15 cellular contexts compared by ENCODE assay signal in the genomic region with DNA sequence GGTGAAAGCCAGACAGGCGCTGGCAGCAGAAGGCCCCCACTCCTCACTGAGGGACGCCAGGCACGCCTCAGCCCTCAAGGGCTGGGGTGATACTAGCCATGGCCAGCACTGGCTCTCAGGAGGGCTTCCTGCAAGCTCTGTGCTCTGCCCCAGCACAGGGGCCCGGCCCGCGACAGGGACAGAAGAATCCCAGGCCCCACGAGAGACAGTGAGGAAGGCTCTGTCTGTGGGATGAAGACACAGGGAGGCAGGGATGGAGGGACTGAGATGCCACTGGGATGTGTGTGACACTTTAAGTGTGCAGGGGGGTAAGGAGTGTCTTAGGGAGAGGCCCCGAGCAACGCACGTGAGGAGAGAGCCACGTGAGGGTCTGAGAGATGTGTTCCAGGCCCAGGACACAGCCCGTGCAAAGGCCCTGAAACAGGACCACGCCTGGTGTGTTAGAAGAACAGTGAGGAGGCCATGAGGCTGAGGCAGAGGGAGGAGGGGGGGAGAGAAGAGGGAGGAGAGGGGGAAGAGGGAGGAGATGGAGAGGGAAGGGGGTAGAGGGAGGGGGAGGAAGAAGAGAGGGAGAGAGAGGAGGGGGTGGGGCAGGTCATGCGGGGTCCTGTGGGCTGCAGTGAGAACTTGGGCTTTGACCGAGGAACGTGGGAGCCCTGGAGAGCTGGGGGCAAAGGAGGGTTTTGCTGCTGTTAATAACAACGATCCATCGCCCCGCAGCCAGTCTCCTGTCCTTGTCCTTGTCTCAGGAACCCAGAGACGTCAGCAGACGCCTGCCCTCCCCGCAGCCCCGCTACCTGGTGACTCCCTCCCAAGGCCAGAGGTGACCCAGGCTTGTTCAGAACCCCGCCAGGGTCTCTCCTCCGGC. TPM values are rescaled to one million over a fixed set of nuclear protein-coding genes. Genes with fewer than 3 reads are reported as not detected.
DNase-seq lines count a peak whose midpoint lies in the region; ATAC-seq and TF ChIP-seq lines count a peak whose summit lies in the region.
"Had no signal": no experiment of that assay in that cellular context is flagged by ENCODE, and none has a peak within 500 bp of the region (broad histone marks: within the 10 kb centered on the region; RNA-seq: fewer than 3 reads in every experiment).

No MANE protein-coding gene starts in this region.

- no peak overlapping the region for H3K9ac ChIP-seq in SK-N-MC (ENCODE audit: insufficient read length)

- no peaks in the 10 kb centered on the region for H3K9me3 ChIP-seq in SK-N-MC (ENCODE audit: low read depth, low read length)
- H3K9me3 ChIP-seq: A549, colonic mucosa had no signal

- 0 out of 2 replicates have a peak overlapping the region, but pooled peaks have one; percentile 50 for H3K27ac ChIP-seq in SK-N-MC
- H3K27ac ChIP-seq: A549, colonic mucosa had no signal

- ATAC-seq in HG02885 (IDR thresholded peaks at IDR 0.05; ENCODE audit: poor library complexity, unreplicated experiment): no peak
- ATAC-seq: activated CD4-positive, alpha-beta T cell treated with anti-CD3 and anti-CD28 coated beads for 36 hours had no signal

- peaks cover 15% of the 10 kb centered on the region for H3K36me3 Mint-ChIP-seq in neural crest cell (ENCODE audit: low read depth)

- peaks cover 5% of the 10 kb centered on the region for H3K4me1 Mint-ChIP-seq in neural crest cell

- H3K27me3 Mint-ChIP-seq in neural crest cell (ENCODE audit: low read depth): peaks cover 10% of the 10 kb centered on the region
- H3K27me3 Mint-ChIP-seq: activated CD4-positive, alpha-beta T cell treated with anti-CD3 and anti-CD28 coated beads for 36 hours had no signal

- H3K27ac Mint-ChIP-seq in neural crest cell (ENCODE audit: unreplicated experiment): peak overlapping the region; percentile 57
- H3K27ac Mint-ChIP-seq: activated CD4-positive, alpha-beta T cell treated with anti-CD3 and anti-CD28 coated beads for 36 hours had no signal

- TF ChIP-seq CTCF in neural crest cell (conservative IDR thresholded peaks at IDR 0.05): no peak

- DNase-seq in NCI-H82 (lab: John Stamatoyannopoulos, UW): peak; percentile 33
- DNase-seq in NCI-H82 treated with DMSO at 0.1 percent for 48 hours (lab: John Stamatoyannopoulos, UW; ENCODE audit: unreplicated experiment): no peak
- DNase-seq in SK-N-MC (ENCODE audit: low read depth, low spot score): no peak
- no peak for DNase-seq in neural crest cell (ENCODE audit: low read depth, low spot score)
- no peak for DNase-seq in stimulated activated CD4-positive, alpha-beta T cell treated with anti-CD3 and anti-CD28 coated beads, Interleukin-4, amount 100 ng/mL, for 4 hours
- DNase-seq: activated CD4-positive, alpha-beta T cell treated with anti-CD3 and anti-CD28 coated beads for 36 hours; activated naive CD4-positive, alpha-beta T cell treated with Interleukin-2 at 50 U/mL for 16 hours; colonic mucosa; DMS153; kidney; MV-4-11; NCI-H526 treated with DMSO at 0.1 percent for 48 hours; stimulated activated naive CD4-positive, alpha-beta T cell had no signal

- H3K9me3 Mint-ChIP-seq in neural crest cell: no peaks in the 10 kb centered on the region

- H3K36me3 ChIP-seq in SK-N-MC (ENCODE audit: insufficient read depth, low read length): peaks cover 77% of the 10 kb centered on the region

- H3K4me3 ChIP-seq in SK-N-MC: no peak overlapping the region
- H3K4me3 ChIP-seq: A549, colonic mucosa had no signal

- peak overlapping the region; percentile 66 for H3K4me3 Mint-ChIP-seq in neural crest cell
- H3K4me3 Mint-ChIP-seq: activated CD4-positive, alpha-beta T cell treated with anti-CD3 and anti-CD28 coated beads for 36 hours had no signal

RNA-seq across cellular contexts. Expression of gene RPL36, which starts 7.2 kb away (rescaled TPM):
- 1,029 and 1,097 TPM in 2 replicates for total RNA-seq in neural crest cell

RNA-seq across cellular contexts. Expression of gene HSD11B1L, which starts 16.4 kb away (rescaled TPM):
- total RNA-seq in neural crest cell: 16.0 and 21.7 TPM in 2 replicates

RNA-seq across cellular contexts. Expression of gene MICOS13, which starts 16.9 kb away (rescaled TPM):
- total RNA-seq in neural crest cell: 23.2 and 25.6 TPM in 2 replicates

RNA-seq across cellular contexts. Expression of gene LONP1, which starts 22.7 kb away (rescaled TPM):
- 89.9 and 93.2 TPM in 2 replicates for total RNA-seq in neural crest cell

RNA-seq across cellular contexts. Expression of gene CATSPERD, which starts 23.2 kb away (rescaled TPM):
- not detected in 2 replicates for total RNA-seq in neural crest cell
- total RNA-seq: activated CD4-positive, alpha-beta T cell treated with anti-CD3 and anti-CD28 coated beads for 36 hours; colonic mucosa; kidney had no signal
